In the genomic region with DNA sequence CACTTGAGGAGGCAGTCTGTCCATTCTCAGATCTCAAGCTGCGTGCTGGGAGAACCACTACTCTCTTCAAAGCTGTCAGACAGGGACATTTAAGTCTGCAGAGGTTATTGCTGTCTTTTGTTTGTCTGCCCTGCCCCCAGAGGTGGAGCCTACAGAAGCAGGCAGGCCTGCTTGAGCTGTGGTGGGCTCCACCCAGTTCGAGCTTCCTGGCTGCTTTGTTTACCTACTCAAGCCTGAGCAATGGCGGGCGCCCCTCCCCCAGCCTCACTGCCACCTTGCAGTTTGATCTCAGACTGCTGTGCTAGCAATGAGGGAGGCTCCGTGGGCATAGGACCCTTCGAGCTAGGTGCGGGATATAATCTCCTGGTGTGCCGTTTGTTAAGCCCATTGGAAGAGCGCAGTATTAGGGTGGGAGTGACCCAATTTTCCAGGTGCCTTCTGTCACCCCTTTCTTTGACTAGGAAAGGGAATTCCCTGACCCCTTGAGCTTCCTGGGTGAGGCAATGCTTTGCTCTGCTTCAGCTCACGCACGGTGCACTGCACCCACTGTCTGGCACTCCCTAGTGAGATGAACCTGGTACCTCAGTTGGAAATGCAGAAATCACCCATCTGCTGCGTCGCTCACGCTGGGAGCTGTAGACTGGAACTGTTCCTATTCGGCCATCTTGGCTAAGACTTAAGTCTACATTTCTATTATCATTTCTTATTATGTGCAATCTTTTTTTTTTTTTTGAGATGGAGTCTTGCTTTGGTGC, we compare ENCODE assay signal across 1 cellular context. TPM values are rescaled to one million over a fixed set of nuclear protein-coding genes. Genes with fewer than 3 reads are reported as not detected.
"Had no signal": no experiment of that assay in that cellular context is flagged by ENCODE, and none has a peak within 500 bp of the region (broad histone marks: within the 10 kb centered on the region; RNA-seq: fewer than 3 reads in every experiment).

No MANE protein-coding gene starts in this region.

RNA-seq across cellular contexts. Expression of gene RAB40A, which starts 59.1 kb away (rescaled TPM):
- total RNA-seq: dermis microvascular lymphatic vessel endothelial cell had no signal
